20 cellular contexts compared by ENCODE assay signal in genomic region chr1:237759371-237759770, GRCh38.
DNase-seq lines count a peak whose midpoint lies in the region; ATAC-seq and TF ChIP-seq lines count a peak whose summit lies in the region.
"Had no signal": no experiment of that assay in that cellular context is flagged by ENCODE, and none has a peak within 500 bp of the region (broad histone marks: within the 10 kb centered on the region; RNA-seq: fewer than 3 reads in every experiment).

No MANE protein-coding gene starts in this region.

- TF ChIP-seq CTCF in MCF 10A (IDR thresholded peaks at IDR 0.05; ENCODE audit: unreplicated experiment) (no peak), breast epithelium (IDR thresholded peaks at IDR 0.05) (no peak), foreskin keratinocyte (conservative IDR thresholded peaks at IDR 0.05) (no peak)

- H3K27ac ChIP-seq in breast epithelium (no peak overlapping the region), foreskin keratinocyte (no peak overlapping the region)
- H3K27ac ChIP-seq: 22Rv1 had no signal

- H3K4me1 ChIP-seq in breast epithelium (no peaks in the 10 kb centered on the region), foreskin keratinocyte (no peaks in the 10 kb centered on the region)

- H3K27ac Mint-ChIP-seq in MCF 10A (ENCODE audit: low read depth, unreplicated experiment) = peak overlapping the region; percentile 87
- no peak overlapping the region for H3K27ac Mint-ChIP-seq in activated naive CD8-positive, alpha-beta T cell treated with anti-CD3 and anti-CD28 coated beads for 36 hours
- H3K27ac Mint-ChIP-seq in activated T-helper 1 cell treated with anti-CD3 and anti-CD28 coated beads, Interleukin-12 subunit alpha, Interleukin-12 subunit beta, Interleukin-2, Interleukin-4 antibody, amounts not matched to agents 30 ng/mL and 10 ng/mL and 1 ng/mL, durations not matched to agents 14 hours and 24 hours and 36 hours = no peak overlapping the region
- H3K27ac Mint-ChIP-seq: T-helper 1 cell treated with Interleukin-12 subunit alpha and Interleukin-12 subunit beta and Interleukin-4 antibody, amounts not matched to agents 30 μg/mL and 1 μg/mL, for 36 hours had no signal

- no peak for TF ChIP-seq POLR2A in breast epithelium (IDR thresholded peaks at IDR 0.05)

- DNase-seq in MCF 10A (ENCODE audit: unreplicated experiment) = peak; percentile 84
- no peak for DNase-seq in breast epithelium (ENCODE audit: low spot score in 2 of 2)
- DNase-seq in RKO (ENCODE audit: low spot score) = peak; percentile 0
- DNase-seq in foreskin keratinocyte = peak; percentile 50 to 84
- DNase-seq in activated naive CD8-positive, alpha-beta T cell treated with anti-CD3 and anti-CD28 coated beads for 36 hours = no peak
- DNase-seq in dedifferentiated amniotic fluid mesenchymal stem cell (ENCODE audit: extremely low spot score) = no peak
- no peak for DNase-seq in activated T-helper 1 cell treated with anti-CD3 and anti-CD28 coated beads, Interleukin-12 subunit alpha, Interleukin-12 subunit beta, Interleukin-2, Interleukin-4 antibody, amounts not matched to agents 30 ng/mL and 10 ng/mL and 1 ng/mL, durations not matched to agents 14 hours and 24 hours and 36 hours (ENCODE audit: low spot score)
- DNase-seq: C1 segment of cervical spinal cord, COR-L47, IMR-90, Kasumi-1, MV-4-11, NCI-H146, NCI-H2081 treated with DMSO at 0.1 percent for 48 hours, NCI-H526 had no signal

- ATAC-seq in foreskin keratinocyte = peak; percentile 86
- ATAC-seq in GM18502 (IDR thresholded peaks at IDR 0.05; ENCODE audit: poor library complexity, unreplicated experiment) = no peak
- ATAC-seq: Right ventricle myocardium inferior, SK-N-SH treated with all-trans-retinoic acid at 6 μM for 48 hours had no signal

- H3K4me1 Mint-ChIP-seq in MCF 10A (ENCODE audit: insufficient read depth, unreplicated experiment) = peaks cover 22% of the 10 kb centered on the region
- no peaks in the 10 kb centered on the region for H3K4me1 Mint-ChIP-seq in activated naive CD8-positive, alpha-beta T cell treated with anti-CD3 and anti-CD28 coated beads for 36 hours
- no peaks in the 10 kb centered on the region for H3K4me1 Mint-ChIP-seq in activated T-helper 1 cell treated with anti-CD3 and anti-CD28 coated beads, Interleukin-12 subunit alpha, Interleukin-12 subunit beta, Interleukin-2, Interleukin-4 antibody, amounts not matched to agents 30 ng/mL and 10 ng/mL and 1 ng/mL, durations not matched to agents 14 hours and 24 hours and 36 hours (ENCODE audit: low read depth)

- no peaks in the 10 kb centered on the region for H3K27me3 ChIP-seq in breast epithelium
- H3K27me3 ChIP-seq in foreskin keratinocyte = no peaks in the 10 kb centered on the region

- POLR2A ChIA-PET in MCF 10A (lab: Yijun Ruan, JAX) = interaction anchor here (0.7 to 1.5 kb wide), 4 partner anchors 15 to 70 kb away, joined by 3 to 4 read pairs (median 3); no protein-coding TSS in a partner anchor

- no peak overlapping the region for H3K4me3 ChIP-seq in breast epithelium

- H3K36me3 Mint-ChIP-seq in MCF 10A (ENCODE audit: insufficient read depth, unreplicated experiment) = peaks cover 4% of the 10 kb centered on the region
- no peaks in the 10 kb centered on the region for H3K36me3 Mint-ChIP-seq in activated naive CD8-positive, alpha-beta T cell treated with anti-CD3 and anti-CD28 coated beads for 36 hours
- no peaks in the 10 kb centered on the region for H3K36me3 Mint-ChIP-seq in activated T-helper 1 cell treated with anti-CD3 and anti-CD28 coated beads, Interleukin-12 subunit alpha, Interleukin-12 subunit beta, Interleukin-2, Interleukin-4 antibody, amounts not matched to agents 30 ng/mL and 10 ng/mL and 1 ng/mL, durations not matched to agents 14 hours and 24 hours and 36 hours (ENCODE audit: low read depth)

- H3K36me3 ChIP-seq in breast epithelium = no peaks in the 10 kb centered on the region

- BruUV-seq in MCF 10A (replicated peaks; lab: Mats Ljungman, UMichigan) = no TSS peak

- no peaks in the 10 kb centered on the region for H3K27me3 Mint-ChIP-seq in MCF 10A (ENCODE audit: insufficient read depth, unreplicated experiment)
- H3K27me3 Mint-ChIP-seq in activated naive CD8-positive, alpha-beta T cell treated with anti-CD3 and anti-CD28 coated beads for 36 hours = no peaks in the 10 kb centered on the region
- peaks cover 2% of the 10 kb centered on the region for H3K27me3 Mint-ChIP-seq in activated T-helper 1 cell treated with anti-CD3 and anti-CD28 coated beads, Interleukin-12 subunit alpha, Interleukin-12 subunit beta, Interleukin-2, Interleukin-4 antibody, amounts not matched to agents 30 ng/mL and 10 ng/mL and 1 ng/mL, durations not matched to agents 14 hours and 24 hours and 36 hours (ENCODE audit: insufficient read depth)

- H3K9me3 Mint-ChIP-seq in MCF 10A (ENCODE audit: unreplicated experiment) = no peaks in the 10 kb centered on the region
- H3K9me3 Mint-ChIP-seq in activated naive CD8-positive, alpha-beta T cell treated with anti-CD3 and anti-CD28 coated beads for 36 hours = no peaks in the 10 kb centered on the region
- no peaks in the 10 kb centered on the region for H3K9me3 Mint-ChIP-seq in activated T-helper 1 cell treated with anti-CD3 and anti-CD28 coated beads, Interleukin-12 subunit alpha, Interleukin-12 subunit beta, Interleukin-2, Interleukin-4 antibody, amounts not matched to agents 30 ng/mL and 10 ng/mL and 1 ng/mL, durations not matched to agents 14 hours and 24 hours and 36 hours
- H3K9me3 Mint-ChIP-seq: T-helper 1 cell treated with Interleukin-12 subunit alpha and Interleukin-12 subunit beta and Interleukin-4 antibody, amounts not matched to agents 30 μg/mL and 1 μg/mL, for 36 hours had no signal

- no peak overlapping the region for H3K4me3 Mint-ChIP-seq in MCF 10A (ENCODE audit: unreplicated experiment)
- H3K4me3 Mint-ChIP-seq in activated naive CD8-positive, alpha-beta T cell treated with anti-CD3 and anti-CD28 coated beads for 36 hours = no peak overlapping the region
- no peak overlapping the region for H3K4me3 Mint-ChIP-seq in activated T-helper 1 cell treated with anti-CD3 and anti-CD28 coated beads, Interleukin-12 subunit alpha, Interleukin-12 subunit beta, Interleukin-2, Interleukin-4 antibody, amounts not matched to agents 30 ng/mL and 10 ng/mL and 1 ng/mL, durations not matched to agents 14 hours and 24 hours and 36 hours
- H3K4me3 Mint-ChIP-seq: T-helper 1 cell treated with Interleukin-12 subunit alpha and Interleukin-12 subunit beta and Interleukin-4 antibody, amounts not matched to agents 30 μg/mL and 1 μg/mL, for 36 hours had no signal

- CTCF ChIA-PET in MCF 10A (lab: Yijun Ruan, JAX) = interaction anchor here (0.6 to 1.6 kb wide), 7 partner anchors 8 to 122 kb away, joined by 3 to 7 read pairs (median 3); no protein-coding TSS in a partner anchor

- intact Hi-C loops in MCF 10A (cut with micrococcal nuclease) (no loop called here), breast epithelium (cut with DNase I; ENCODE audit: low total_unique reads) (no loop called here)
- intact Hi-C loops in activated T-helper 1 cell treated with anti-CD3 and anti-CD28 coated beads, Interleukin-12 subunit alpha, Interleukin-12 subunit beta, Interleukin-2, Interleukin-4 antibody, amounts not matched to agents 30 ng/mL and 10 ng/mL and 1 ng/mL, durations not matched to agents 14 hours and 24 hours and 36 hours (cut with micrococcal nuclease) = no loop called here

- no peaks in the 10 kb centered on the region for H3K9me3 ChIP-seq in breast epithelium

Comparison
In these comparisons a context has a peak if more than half of its experiments do, and no peak if none do; other contexts are left out.
1. DNase-seq: peak in MCF 10A (single experiment), RKO (single experiment) and foreskin keratinocyte (2 of 2); none in breast epithelium (0 of 2), activated naive CD8-positive, alpha-beta T cell treated with anti-CD3 and anti-CD28 coated beads for 36 hours (single experiment), dedifferentiated amniotic fluid mesenchymal stem cell (single experiment) and activated T-helper 1 cell treated with anti-CD3 and anti-CD28 coated beads, Interleukin-12 subunit alpha, Interleukin-12 subunit beta, Interleukin-2, Interleukin-4 antibody, amounts not matched to agents 30 ng/mL and 10 ng/mL and 1 ng/mL, durations not matched to agents 14 hours and 24 hours and 36 hours (single experiment).